ENCODE assay signal across 17 cellular contexts in the genomic region with DNA sequence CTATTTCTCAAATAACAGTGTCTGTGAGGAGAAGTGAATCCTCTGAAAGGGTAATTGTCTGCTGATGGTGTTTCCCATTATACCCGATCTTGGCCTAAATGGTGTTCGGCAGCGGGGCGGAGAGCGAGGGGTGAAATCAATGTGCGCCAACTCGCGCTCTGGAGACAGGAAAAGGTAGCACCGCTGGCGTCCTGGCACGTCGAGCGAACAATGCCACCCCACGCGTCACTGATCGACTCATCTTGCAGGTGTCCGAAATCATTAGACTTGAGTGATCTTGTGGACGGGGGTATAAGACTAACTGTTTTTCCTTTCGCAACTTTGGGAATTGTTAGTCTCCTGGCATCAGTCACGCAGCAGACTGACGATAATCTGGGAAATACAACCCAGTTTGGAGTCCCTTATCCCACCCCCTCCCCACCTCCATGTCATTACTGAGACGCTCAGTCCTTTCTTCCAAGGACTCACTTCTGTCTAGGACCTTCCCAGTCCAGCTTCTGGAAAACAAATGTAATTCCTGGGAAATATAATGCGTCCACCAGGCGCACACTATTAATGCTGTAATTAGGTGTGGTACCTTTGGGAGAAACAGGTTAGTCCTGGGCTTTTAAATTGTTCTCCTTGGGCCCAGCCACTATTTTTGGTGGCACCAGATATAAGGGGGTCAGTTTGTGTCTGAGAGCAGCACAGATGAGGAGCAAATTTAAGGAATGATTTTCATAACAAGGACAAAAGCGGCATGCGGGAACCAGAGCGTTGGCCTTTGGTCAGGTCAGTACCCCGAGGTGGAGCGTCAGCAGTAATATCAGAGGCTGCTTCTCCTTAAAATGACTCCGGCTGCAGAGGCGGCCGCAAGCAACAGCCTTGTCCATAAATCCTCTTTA. TPM values are rescaled to one million over a fixed set of nuclear protein-coding genes. Genes with fewer than 3 reads are reported as not detected.
DNase-seq lines count a peak whose midpoint lies in the region; ATAC-seq and TF ChIP-seq lines count a peak whose summit lies in the region.
"Had no signal": no experiment of that assay in that cellular context is flagged by ENCODE, and none has a peak within 500 bp of the region (broad histone marks: within the 10 kb centered on the region; RNA-seq: fewer than 3 reads in every experiment).

No MANE protein-coding gene starts in this region.

- POLR2A ChIA-PET in CD8-positive, alpha-beta memory T cell (lab: Charles Lee), result interaction anchor here (0.5 to 1.2 kb wide), 3 partner anchors 10 to 23 kb away, joined by 3 to 5 read pairs (median 4); partner anchors contain the start of gene KIZ

- intact Hi-C loops in colonic mucosa (cut with DNase I) (no loop called here), uterus (cut with DNase I; ENCODE audit: low total_unique reads) (no loop called here)

- no peak overlapping the region for H3K4me3 ChIP-seq in CD8-positive, alpha-beta memory T cell (ENCODE audit: low read length)
- H3K4me3 ChIP-seq in GM23338 (peak overlapping the region; percentile 67), neural cell (ENCODE audit: low read length) (no peak overlapping the region), colonic mucosa (no peak overlapping the region), uterus (no peak overlapping the region)
- H3K4me3 ChIP-seq: K562 had no signal

- peaks cover 0 to 3% (median 0%) of the 10 kb centered on the region in 5 donors for H3K9me3 Mint-ChIP-seq in CD8-positive, alpha-beta memory T cell
- H3K9me3 Mint-ChIP-seq in GM23338, result no peaks in the 10 kb centered on the region
- peaks cover 0 to 3% (median 0%) of the 10 kb centered on the region in 5 experiments for H3K9me3 Mint-ChIP-seq in brain

- peaks cover 44% of the 10 kb centered on the region for H3K4me1 ChIP-seq in CD8-positive, alpha-beta memory T cell (ENCODE audit: insufficient read depth, low read length)
- peaks cover 47% of the 10 kb centered on the region for H3K4me1 ChIP-seq in GM23338 (ENCODE audit: insufficient read depth)
- H3K4me1 ChIP-seq in colonic mucosa, result peaks cover 23% of the 10 kb centered on the region
- peaks cover 0 to 24% of the 10 kb centered on the region in 2 donors for H3K4me1 ChIP-seq in uterus

- DNase-seq in CD8-positive, alpha-beta memory T cell, result no peak
- peak; percentile 65 for DNase-seq in GM23338 (ENCODE audit: low spot score)
- no peak for DNase-seq in colonic mucosa
- no peak for DNase-seq in uterus
- DNase-seq: NCI-H1436 treated with DMSO at 0.1 percent for 48 hours, NCI-H510A treated with DMSO at 0.1 percent for 48 hours, T1000, testis had no signal

- no peak for TF ChIP-seq EP300 in neural cell (conservative IDR thresholded peaks at IDR 0.05; ENCODE audit: poor library complexity, severe bottlenecking)

- peaks cover 36 to 72% (median 46%) of the 10 kb centered on the region in 3 donors for H3K4me1 Mint-ChIP-seq in CD8-positive, alpha-beta memory T cell
- H3K4me1 Mint-ChIP-seq in GM23338, result peaks cover 46% of the 10 kb centered on the region
- H3K4me1 Mint-ChIP-seq in brain, result peaks cover 42% of the 10 kb centered on the region

- H3F3A ChIP-seq in GM23338 (replicated peaks; ENCODE audit: low read depth) (peaks cover 10% of the 10 kb centered on the region), neural cell (ENCODE audit: insufficient read depth, low read length, poor library complexity, severe bottlenecking) (peaks cover 4% of the 10 kb centered on the region)

- peaks cover 78 to 84% of the 10 kb centered on the region in 2 donors for H3K27me3 Mint-ChIP-seq in CD8-positive, alpha-beta memory T cell
- H3K27me3 Mint-ChIP-seq in GM23338 (ENCODE audit: insufficient read depth, low read depth, poor library complexity) (peaks cover 93% of the 10 kb centered on the region), brain (peaks cover 100% of the 10 kb centered on the region)

- ATAC-seq in GM23338 (no peak), HG02840 (IDR thresholded peaks at IDR 0.05; ENCODE audit: low FRiP score, unreplicated experiment) (no peak)
- ATAC-seq: K562 had no signal

- no peak overlapping the region; the same call in 1 of the 2 replicates for H2AFZ ChIP-seq in GM23338
- H2AFZ ChIP-seq in neural cell (ENCODE audit: low read depth, low read length), result no peak overlapping the region

- H3K4me2 ChIP-seq in GM23338, result peak overlapping the region; percentile 90
- H3K4me2 ChIP-seq in neural cell (ENCODE audit: low read length), result no peak overlapping the region

- peaks cover 88% of the 10 kb centered on the region for H3K27me3 ChIP-seq in CD8-positive, alpha-beta memory T cell (ENCODE audit: insufficient read depth, low read length, poor library complexity, severe bottlenecking)
- H3K27me3 ChIP-seq in GM23338 (ENCODE audit: insufficient read depth) (peaks cover 100% of the 10 kb centered on the region), neural cell (ENCODE audit: insufficient read depth, low read depth, low read length) (peaks cover 100% of the 10 kb centered on the region), colonic mucosa (peaks cover 87% of the 10 kb centered on the region), uterus (peaks cover 46 to 83% of the 10 kb centered on the region in 2 donors)
- H3K27me3 ChIP-seq: testis had no signal

- no peak overlapping the region for H3K27ac ChIP-seq in CD8-positive, alpha-beta memory T cell (ENCODE audit: low read depth, low read length)
- no peak overlapping the region for H3K27ac ChIP-seq in GM23338 (ENCODE audit: low read depth)
- H3K27ac ChIP-seq in neural cell (ENCODE audit: low read length), result no peak overlapping the region
- no peak overlapping the region for H3K27ac ChIP-seq in colonic mucosa
- no peak overlapping the region for H3K27ac ChIP-seq in uterus
- H3K27ac ChIP-seq: heart left ventricle, neutrophil, skin epidermis, testis had no signal

- no peak for TF ChIP-seq POLR2A in uterus (IDR thresholded peaks at IDR 0.05)

- peaks cover 0 to 7% (median 0%) of the 10 kb centered on the region in 3 donors for H3K36me3 Mint-ChIP-seq in CD8-positive, alpha-beta memory T cell
- H3K36me3 Mint-ChIP-seq in GM23338 (ENCODE audit: low read depth) (no peaks in the 10 kb centered on the region; the same call in 2 of the 3 replicates), brain (no peaks in the 10 kb centered on the region)

- H3K9ac ChIP-seq in neural cell (ENCODE audit: low read length) (no peak overlapping the region), colonic mucosa (ENCODE audit: low read depth in 2 of 2, low read length in 2 of 2) (no peak overlapping the region)

- H3K9me3 ChIP-seq in CD8-positive, alpha-beta memory T cell (ENCODE audit: low read length), result no peaks in the 10 kb centered on the region
- no peaks in the 10 kb centered on the region for H3K9me3 ChIP-seq in neural cell (ENCODE audit: low read length)
- H3K9me3 ChIP-seq in colonic mucosa, result no peaks in the 10 kb centered on the region
- no peaks in the 10 kb centered on the region for H3K9me3 ChIP-seq in uterus
- H3K9me3 ChIP-seq: heart left ventricle, neutrophil, testis had no signal

- peak overlapping the region in 2 of 8 donors; percentile 7 to 44 for H3K27ac Mint-ChIP-seq in CD8-positive, alpha-beta memory T cell
- H3K27ac Mint-ChIP-seq in GM23338, result no peak overlapping the region
- H3K27ac Mint-ChIP-seq in brain, result peak overlapping the region in 1 of 5 experiments; percentile 65

- H3K36me3 ChIP-seq in CD8-positive, alpha-beta memory T cell (ENCODE audit: insufficient read depth, low read length), result no peaks in the 10 kb centered on the region
- H3K36me3 ChIP-seq in GM23338 (ENCODE audit: insufficient read depth) (no peaks in the 10 kb centered on the region), neural cell (ENCODE audit: insufficient read depth, low read length) (no peaks in the 10 kb centered on the region), colonic mucosa (no peaks in the 10 kb centered on the region), uterus (no peaks in the 10 kb centered on the region)
- H3K36me3 ChIP-seq: heart left ventricle, neutrophil had no signal

- H3K9me2 ChIP-seq in GM23338 (ENCODE audit: insufficient read depth), result no peaks in the 10 kb centered on the region
- no peaks in the 10 kb centered on the region for H3K9me2 ChIP-seq in neural cell (ENCODE audit: insufficient read depth, low read length)

- TF ChIP-seq RAD21 in neural cell (conservative IDR thresholded peaks at IDR 0.05), result no peak

- H4K20me1 ChIP-seq in GM23338 (replicated peaks; ENCODE audit: insufficient read depth) (no peaks in the 10 kb centered on the region), neural cell (ENCODE audit: insufficient read depth) (no peaks in the 10 kb centered on the region)

- CTCF ChIA-PET in CD8-positive, alpha-beta memory T cell (lab: Charles Lee), result no interaction called here

- peak overlapping the region; percentile 80 to 96 (median 88) for H3K4me3 Mint-ChIP-seq in CD8-positive, alpha-beta memory T cell
- peak overlapping the region; percentile 77 for H3K4me3 Mint-ChIP-seq in GM23338
- H3K4me3 Mint-ChIP-seq in brain, result peak overlapping the region in 4 of 5 experiments; percentile 26 to 84 (median 58)

- TF ChIP-seq CTCF in GM23338 (conservative IDR thresholded peaks at IDR 0.05; ENCODE audit: low read depth in 2 of 2) (no peak), brain (conservative IDR thresholded peaks at IDR 0.05) (no peak), neural cell (IDR thresholded peaks at IDR 0.05; ENCODE audit: poor library complexity, severe bottlenecking) (no peak), colonic mucosa (IDR thresholded peaks at IDR 0.05) (no peak), uterus (IDR thresholded peaks at IDR 0.05) (no peak)

- no peaks in the 10 kb centered on the region; the same call in 1 of the 2 replicates for H3K79me2 ChIP-seq in GM23338 (replicated peaks; ENCODE audit: insufficient read depth)
- no peaks in the 10 kb centered on the region for H3K79me2 ChIP-seq in neural cell (replicated peaks; ENCODE audit: insufficient read depth, low read length)

TF ChIP-seq in GM23338, 12 proteins besides CTCF, POLR2A, EP300 and RAD21 (continues in another document):
- TF ChIP-seq POLR2AphosphoS5 (IDR thresholded peaks at IDR 0.05; ENCODE audit: low read depth), result no peak

RNA-seq across cellular contexts. Expression of gene LINC00237, which starts 2.3 kb away (rescaled TPM):
- total RNA-seq in CD8-positive, alpha-beta memory T cell, result not detected
- polyA plus RNA-seq in CD8-positive, alpha-beta memory T cell, result not detected
- 0.31 TPM in 1 of 2 replicates, not detected in the other for total RNA-seq in GM23338 (2014; rRNA removed; shearing (Covaris generic))
- polyA plus RNA-seq in GM23338 (2016; fragmentation: Nextera tagmentation; extraction: Ambion mirVana) (2.0 and 2.6 TPM in 2 replicates), brain (ENCODE audit: insufficient read depth, low read depth, low replicate concordance) (1.3 TPM), neural cell (not detected in 2 replicates)
- polyA minus RNA-seq in neural cell, result not detected in 2 replicates
- total RNA-seq in colonic mucosa (not detected), uterus (not detected)
- total RNA-seq: heart left ventricle, K562, liver, RPMI7951, testis had no signal
- polyA plus RNA-seq: heart left ventricle, K562, liver had no signal

RNA-seq across cellular contexts. Expression of gene KIZ, which starts 22.1 kb away (rescaled TPM):
- 10 to 100 TPM in 1 of 2 experiments, 1 to 10 TPM in 1; 9.7 to 13.3 TPM for total RNA-seq in CD8-positive, alpha-beta memory T cell
- polyA plus RNA-seq in CD8-positive, alpha-beta memory T cell, result 20.5 TPM
- 63.6 and 87.7 TPM in 2 replicates for total RNA-seq in GM23338 (2014; rRNA removed; shearing (Covaris generic))
- polyA plus RNA-seq in GM23338 (2016; fragmentation: Nextera tagmentation; extraction: Ambion mirVana), result 52.5 and 58.3 TPM in 2 replicates
- 16.4 TPM for polyA plus RNA-seq in brain (ENCODE audit: insufficient read depth, low read depth, low replicate concordance)
- 2.1 and 3.6 TPM in 2 replicates for polyA plus RNA-seq in neural cell
- polyA minus RNA-seq in neural cell, result 2.2 and 2.4 TPM in 2 replicates
- total RNA-seq in colonic mucosa, result 10 to 100 TPM in 1 of 2 donors, 1 to 10 TPM in 1; 6.3 to 17.1 TPM
- total RNA-seq in uterus, result 10 to 100 TPM; 23.2 to 58.7 (median 28.3) TPM
